Comparison of ENCODE assay signal across 10 cellular contexts in the genomic region with DNA sequence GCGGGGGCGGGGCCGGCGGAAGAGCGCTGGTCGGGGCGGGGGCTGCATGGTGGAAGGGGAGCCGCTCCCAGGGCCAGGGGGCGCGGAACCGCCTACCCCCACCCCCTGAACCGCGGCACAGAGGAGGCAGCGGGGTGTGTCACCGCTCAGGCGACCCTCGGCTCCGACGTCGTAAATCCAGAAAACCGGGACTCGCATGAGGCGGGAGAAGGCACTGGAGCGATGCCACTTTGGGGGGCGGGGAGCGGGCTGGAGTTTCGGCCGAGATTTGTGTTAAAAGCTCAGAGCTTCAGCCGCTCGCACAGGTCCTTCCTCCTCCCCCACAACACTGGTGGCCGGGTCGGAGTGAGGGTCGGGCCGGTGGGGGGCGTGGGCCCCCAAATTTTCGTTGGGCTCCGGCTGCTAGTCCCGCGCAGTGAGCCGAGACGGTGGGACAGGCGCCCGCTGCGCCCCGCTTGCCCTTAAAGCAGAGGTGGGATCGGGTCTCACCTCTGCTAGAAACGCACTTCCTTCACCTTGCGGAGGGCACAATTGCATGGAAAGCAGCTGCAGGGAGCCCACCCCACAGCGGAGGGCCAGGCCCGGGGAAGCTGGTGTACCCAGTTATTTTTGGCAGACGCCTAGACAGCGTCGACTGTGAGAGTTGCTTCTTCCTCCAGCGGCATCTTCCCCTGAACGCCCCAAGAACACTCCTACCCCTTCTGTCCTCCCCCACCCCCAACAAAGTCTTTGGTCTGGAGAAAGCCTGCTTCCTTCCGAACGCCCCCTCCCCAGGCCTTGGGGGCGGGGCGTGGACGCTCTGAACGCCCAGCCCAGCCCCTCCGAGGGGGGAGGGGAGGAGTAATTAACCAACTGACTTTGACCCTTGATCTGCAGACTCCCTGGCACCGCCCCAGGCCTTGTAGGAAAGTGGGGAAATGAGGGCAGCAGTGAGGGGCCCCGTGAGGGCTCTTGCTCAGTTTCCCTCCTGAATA. TPM values are rescaled to one million over a fixed set of nuclear protein-coding genes. Genes with fewer than 3 reads are reported as not detected.
A peak's percentile ranks its signal among the peaks of the same experiment; 100 is the strongest.
DNase-seq lines count a peak whose midpoint lies in the region; ATAC-seq and TF ChIP-seq lines count a peak whose summit lies in the region.
"Had no signal": no experiment of that assay in that cellular context is flagged by ENCODE, and none has a peak within 500 bp of the region (broad histone marks: within the 10 kb centered on the region; RNA-seq: fewer than 3 reads in every experiment).

No MANE protein-coding gene starts in this region.

- peaks cover 0 to 27% (median 16%) of the 10 kb centered on the region in 4 donors for H3K4me1 ChIP-seq in tibial nerve
- H3K4me1 ChIP-seq in uterus = peaks cover 0 to 8% of the 10 kb centered on the region in 2 donors

- no peaks in the 10 kb centered on the region for H3K36me3 ChIP-seq in tibial nerve
- H3K36me3 ChIP-seq in uterus = no peaks in the 10 kb centered on the region

- peak; percentile 31 for DNase-seq in DMS 273 (lab: John Stamatoyannopoulos, UW; ENCODE audit: unreplicated experiment)
- DNase-seq in DMS 273 treated with DMSO at 0.1 percent for 48 hours (lab: John Stamatoyannopoulos, UW) = no peak
- DNase-seq in NOMO-1 (lab: John Stamatoyannopoulos, UW; ENCODE audit: unreplicated experiment in 2 of 2) = peak; percentile 80 to 97
- no peak for DNase-seq in epithelial cell of esophagus (ENCODE audit: low read depth)
- peak; percentile 40 for DNase-seq in progenitor cell of endocrine pancreas (ENCODE audit: low spot score, unreplicated experiment)
- DNase-seq in tibial nerve (ENCODE audit: low spot score in 2 of 2) = no peak
- DNase-seq in uterus = no peak
- DNase-seq: NCI-H510A treated with DMSO at 0.1 percent for 48 hours had no signal

- peak overlapping the region in 1 of 4 donors; percentile 74 for H3K27ac ChIP-seq in tibial nerve
- H3K27ac ChIP-seq in uterus = no peak overlapping the region

- no peaks in the 10 kb centered on the region for H3K9me3 Mint-ChIP-seq in progenitor cell of endocrine pancreas (ENCODE audit: low read depth)

- H3K4me3 ChIP-seq in epithelial cell of esophagus (ENCODE audit: low read length) (peak overlapping the region; percentile 55), tibial nerve (peak overlapping the region in 2 of 4 donors; percentile 34 to 39), uterus (no peak overlapping the region)

- peaks cover 2% of the 10 kb centered on the region for H3K36me3 Mint-ChIP-seq in progenitor cell of endocrine pancreas (ENCODE audit: insufficient read depth)

- H3K9me3 ChIP-seq in tibial nerve = no peaks in the 10 kb centered on the region
- H3K9me3 ChIP-seq in uterus = no peaks in the 10 kb centered on the region

- intact Hi-C loops in uterus (cut with DNase I; ENCODE audit: low total_unique reads) = no loop called here

- H3K27me3 Mint-ChIP-seq in progenitor cell of endocrine pancreas = peaks cover 25% of the 10 kb centered on the region

- TF ChIP-seq CTCF in epithelial cell of esophagus (IDR thresholded peaks at IDR 0.05; ENCODE audit: insufficient read depth, low read depth, low read length, missing control alignments) (no peak), progenitor cell of endocrine pancreas (IDR thresholded peaks at IDR 0.05; ENCODE audit: unreplicated experiment) (no peak), tibial nerve (IDR thresholded peaks at IDR 0.05) (no peak), uterus (IDR thresholded peaks at IDR 0.05) (no peak)

- no peak for ATAC-seq in HG03354 (IDR thresholded peaks at IDR 0.05; ENCODE audit: poor library complexity, severe bottlenecking, unreplicated experiment)

- TF ChIP-seq POLR2A in tibial nerve (IDR thresholded peaks at IDR 0.05) = no peak
- TF ChIP-seq POLR2A in uterus (IDR thresholded peaks at IDR 0.05) = no peak

- H3K4me3 Mint-ChIP-seq in progenitor cell of endocrine pancreas (ENCODE audit: low read depth) = peak overlapping the region; percentile 79

- TF ChIP-seq EP300 in tibial nerve (IDR thresholded peaks at IDR 0.05) = no peak

- H3K4me1 Mint-ChIP-seq in progenitor cell of endocrine pancreas (ENCODE audit: low read depth) = peaks cover 25% of the 10 kb centered on the region

- WGBS in tibial nerve, 2 donors = 3 to 4% methylated on average over 30 to 36 of the region's 64 CpGs

- peak overlapping the region; percentile 96 for H3K27ac Mint-ChIP-seq in progenitor cell of endocrine pancreas

- peaks cover 3 to 56% of the 10 kb centered on the region in 2 donors for H3K27me3 ChIP-seq in tibial nerve
- peaks cover 10 to 27% of the 10 kb centered on the region in 2 donors for H3K27me3 ChIP-seq in uterus

RNA-seq across cellular contexts. Expression of a gene that starts 1.1 kb away (rescaled TPM):
- total RNA-seq in progenitor cell of endocrine pancreas = 12.4 and 12.7 TPM in 2 replicates
- total RNA-seq in tibial nerve = not detected
- total RNA-seq in uterus = 1 to 10 TPM in 1 of 4 donors, not detected in 3; 1.0 TPM
- total RNA-seq: A172 had no signal

RNA-seq across cellular contexts. Expression of a gene that starts 7.2 kb away (rescaled TPM):
- 18.4 and 19.3 TPM in 2 replicates for total RNA-seq in progenitor cell of endocrine pancreas
- 10 to 100 TPM; 12.7 to 27.5 (median 18.8) TPM for total RNA-seq in tibial nerve
- total RNA-seq in uterus = 10 to 100 TPM in 1 of 4 donors, 1 to 10 TPM in 3; 2.4 to 17.1 (median 5.7) TPM

RNA-seq across cellular contexts. Expression of a gene that starts 45.8 kb away (rescaled TPM):
- total RNA-seq in progenitor cell of endocrine pancreas (3.6 and 4.6 TPM in 2 replicates), tibial nerve (1 to 10 TPM in 2 of 4 donors, under 1 TPM in 1, not detected in 1; 0.78 to 2.5 (median 1.5) TPM), uterus (1 to 10 TPM in 1 of 4 donors, under 1 TPM in 1, not detected in 2; 0.58 to 2.6 TPM)
- total RNA-seq: A172 had no signal

Comparison
In these comparisons a context has a peak if more than half of its experiments do, and no peak if none do; other contexts are left out.
1. DNase-seq: peak in DMS 273 (single experiment), NOMO-1 (2 of 2) and progenitor cell of endocrine pancreas (single experiment); none in DMS 273 treated with DMSO at 0.1 percent for 48 hours (single experiment), epithelial cell of esophagus (single experiment), tibial nerve (0 of 2) and uterus (0 of 2).